Comparison of ENCODE assay signal across 8 cellular contexts in genomic region chr4:88672987-88673386, GRCh38. TPM values are rescaled to one million over a fixed set of nuclear protein-coding genes. Genes with fewer than 3 reads are reported as not detected.
DNase-seq lines count a peak whose midpoint lies in the region; ATAC-seq and TF ChIP-seq lines count a peak whose summit lies in the region.

No MANE protein-coding gene starts in this region.

- POLR2A ChIA-PET in HCT116 (lab: Charles Lee) (no interaction called here), PC-9 (lab: Charles Lee; ENCODE audit: unreplicated experiment) (no interaction called here)

- ATAC-seq in activated T-cell treated with anti-CD3 and anti-CD28 coated beads, Interleukin-2, amount 50 U/mL, for 4 hours, result peak; percentile 54 to 72
- ATAC-seq in HCT116, result peak; percentile 94

- peaks cover 39% of the 10 kb centered on the region for H3K36me3 Mint-ChIP-seq in activated T-cell treated with anti-CD3 and anti-CD28 coated beads, Interleukin-2, amount 50 U/mL, for 4 hours (ENCODE audit: insufficient read depth)
- H3K36me3 Mint-ChIP-seq in activated T-cell treated with anti-CD3 and anti-CD28 coated beads, Interleukin-2, amount 50 U/mL, for 24 hours (ENCODE audit: low read depth), result peaks cover 48% of the 10 kb centered on the region
- H3K36me3 Mint-ChIP-seq in chondrocyte (ENCODE audit: low read depth), result peaks cover 11% of the 10 kb centered on the region
- peaks cover 11% of the 10 kb centered on the region for H3K36me3 Mint-ChIP-seq in nephron (ENCODE audit: low read depth)

- H3K4me1 Mint-ChIP-seq in activated T-cell treated with anti-CD3 and anti-CD28 coated beads, Interleukin-2, amount 50 U/mL, for 4 hours (ENCODE audit: low read depth), result peaks cover 2% of the 10 kb centered on the region
- peaks cover 8% of the 10 kb centered on the region for H3K4me1 Mint-ChIP-seq in activated T-cell treated with anti-CD3 and anti-CD28 coated beads, Interleukin-2, amount 50 U/mL, for 24 hours (ENCODE audit: low read depth)
- peaks cover 3% of the 10 kb centered on the region for H3K4me1 Mint-ChIP-seq in chondrocyte (ENCODE audit: low read depth)
- no peaks in the 10 kb centered on the region for H3K4me1 Mint-ChIP-seq in nephron

- no peaks in the 10 kb centered on the region for H3K9me3 Mint-ChIP-seq in activated T-cell treated with anti-CD3 and anti-CD28 coated beads, Interleukin-2, amount 50 U/mL, for 4 hours
- H3K9me3 Mint-ChIP-seq in activated T-cell treated with anti-CD3 and anti-CD28 coated beads, Interleukin-2, amount 50 U/mL, for 24 hours, result no peaks in the 10 kb centered on the region
- H3K9me3 Mint-ChIP-seq in chondrocyte (ENCODE audit: low read depth), result no peaks in the 10 kb centered on the region
- no peaks in the 10 kb centered on the region for H3K9me3 Mint-ChIP-seq in nephron

- no peaks in the 10 kb centered on the region for H3F3A ChIP-seq in PC-9 (ENCODE audit: insufficient read depth, low read depth)

- DNase-seq in activated T-cell treated with anti-CD3 and anti-CD28 coated beads, Interleukin-2, amount 50 U/mL, for 4 hours, result no peak
- DNase-seq in activated T-cell treated with anti-CD3 and anti-CD28 coated beads, Interleukin-2, amount 50 U/mL, for 24 hours, result no peak
- DNase-seq in HCT116 (ENCODE audit: low read depth, low spot score) (no peak), PC-9 (no peak), chondrocyte (ENCODE audit: low spot score) (no peak), NCI-H2196 treated with DMSO at 0.1 percent for 48 hours (lab: John Stamatoyannopoulos, UW; ENCODE audit: unreplicated experiment) (no peak), T-helper 9 cell (no peak)

- RAD21 ChIA-PET in HCT116 (lab: Charles Lee; ENCODE audit: low non-redundant PET in 1 of 2, low total read pairs in 2 of 2, uncharacterized antibody in 2 of 2, unreplicated experiment in 2 of 2), result interaction anchor here in 1 of 2 experiments (0.6 kb wide), 1 partner anchor 219 kb away, joined by 3 read pairs; no protein-coding TSS in a partner anchor

- H3K79me2 ChIP-seq in HCT116 (ENCODE audit: insufficient read depth, low read length) (no peaks in the 10 kb centered on the region), PC-9 (ENCODE audit: low read depth) (no peaks in the 10 kb centered on the region)

- no peaks in the 10 kb centered on the region for H3K9me2 ChIP-seq in HCT116 (ENCODE audit: insufficient read depth)
- H3K9me2 ChIP-seq in PC-9 (ENCODE audit: insufficient read depth), result no peaks in the 10 kb centered on the region

- H3K4me3 ChIP-seq in HCT116 (replicated peaks in 1 of 2; ENCODE audit: low read depth in 1 of 2, low read length in 2 of 2), result no peak overlapping the region
- no peak overlapping the region for H3K4me3 ChIP-seq in PC-9

- H2AFZ ChIP-seq in HCT116 (ENCODE audit: low read depth, low read length, poor library complexity, severe bottlenecking), result no peak overlapping the region
- H2AFZ ChIP-seq in PC-9, result no peak overlapping the region

- H3K9ac ChIP-seq in HCT116 (ENCODE audit: low read length), result no peak overlapping the region

- TF ChIP-seq CTCF in HCT116 (IDR thresholded peaks at IDR 0.05 in 2 of 3, conservative IDR thresholded peaks at IDR 0.05 in 1 of 3; ENCODE audit: borderline replicate concordance in 1 of 3, insufficient read depth in 1 of 3, low read depth in 2 of 3, low read length in 2 of 3) (peak; percentile 33 to 78 (median 74); a peak in 5 of 6 replicates), PC-9 (conservative IDR thresholded peaks at IDR 0.05) (peak; percentile 55), chondrocyte (IDR thresholded peaks at IDR 0.05) (peak; percentile 81), nephron (IDR thresholded peaks at IDR 0.05; ENCODE audit: unreplicated experiment in 3 of 3) (peak; percentile 50 to 62 (median 55))

- no peaks in the 10 kb centered on the region for H3K9me3 ChIP-seq in HCT116 (ENCODE audit: control insufficient read depth in 1 of 2, insufficient read depth in 1 of 2, low read depth in 1 of 2, low read length in 2 of 2)
- H3K9me3 ChIP-seq in PC-9 (ENCODE audit: insufficient read depth, low read depth), result no peaks in the 10 kb centered on the region

- peak; percentile 41; the same call in 1 of the 2 replicates for TF ChIP-seq RAD21 in HCT116 (IDR thresholded peaks at IDR 0.05; ENCODE audit: low read depth)

- H3K27me3 Mint-ChIP-seq in activated T-cell treated with anti-CD3 and anti-CD28 coated beads, Interleukin-2, amount 50 U/mL, for 4 hours (ENCODE audit: low read depth), result no peaks in the 10 kb centered on the region
- H3K27me3 Mint-ChIP-seq in activated T-cell treated with anti-CD3 and anti-CD28 coated beads, Interleukin-2, amount 50 U/mL, for 24 hours, result no peaks in the 10 kb centered on the region
- no peaks in the 10 kb centered on the region for H3K27me3 Mint-ChIP-seq in chondrocyte (ENCODE audit: low read depth)
- H3K27me3 Mint-ChIP-seq in nephron (ENCODE audit: low read depth), result no peaks in the 10 kb centered on the region

- H3K4me2 ChIP-seq in HCT116 (ENCODE audit: low read length) (no peak overlapping the region), PC-9 (no peak overlapping the region)

- TF ChIP-seq POLR2A in HCT116 (IDR thresholded peaks at IDR 0.05; ENCODE audit: borderline replicate concordance, extremely low read depth, insufficient read depth, insufficient read length), result no peak

- BruUV-seq in HCT116 (replicated peaks; lab: Mats Ljungman, UMichigan) (no TSS peak), PC-9 (replicated peaks; lab: Mats Ljungman, UMichigan) (no TSS peak)

- H3K36me3 ChIP-seq in HCT116 (ENCODE audit: control insufficient read depth in 1 of 2, insufficient read depth in 2 of 2, low read length in 2 of 2) (no peaks in the 10 kb centered on the region), PC-9 (ENCODE audit: low read depth) (no peaks in the 10 kb centered on the region)

- H3K27ac Mint-ChIP-seq in activated T-cell treated with anti-CD3 and anti-CD28 coated beads, Interleukin-2, amount 50 U/mL, for 24 hours, result no peak overlapping the region
- H3K27ac Mint-ChIP-seq in chondrocyte (ENCODE audit: unreplicated experiment) (no peak overlapping the region), nephron (no peak overlapping the region)

- H4K20me1 ChIP-seq in HCT116 (ENCODE audit: insufficient read depth) (no peaks in the 10 kb centered on the region), PC-9 (ENCODE audit: insufficient read depth) (no peaks in the 10 kb centered on the region)

- CTCF ChIA-PET in HCT116 (lab: Charles Lee), result interaction anchor here (0.5 to 1.7 kb wide), 24 partner anchors 8 to 370 kb away, joined by 3 to 15 read pairs (median 4); partner anchors contain the start of gene PYURF
- CTCF ChIA-PET in PC-9 (lab: Charles Lee), result interaction anchor here (0.6 kb wide), 3 partner anchors 39 to 350 kb away, joined by 3 to 5 read pairs (median 4); no protein-coding TSS in a partner anchor

- H3K4me1 ChIP-seq in HCT116 (ENCODE audit: control insufficient read depth in 1 of 2, insufficient read depth in 2 of 2, low read length in 2 of 2) (no peaks in the 10 kb centered on the region), PC-9 (replicated peaks; ENCODE audit: insufficient read depth) (no peaks in the 10 kb centered on the region)

- H3K27me3 ChIP-seq in HCT116 (ENCODE audit: insufficient read depth, low read length), result no peaks in the 10 kb centered on the region
- H3K27me3 ChIP-seq in PC-9 (ENCODE audit: insufficient read depth, low read depth), result no peaks in the 10 kb centered on the region

- intact Hi-C loops in HCT116 (cut with micrococcal nuclease), result no loop called here
- intact Hi-C loops in PC-9 (cut with micrococcal nuclease; ENCODE audit: unreplicated experiment), result loop anchor here (10.0 kb wide), 1 partner anchor 352 kb away; no protein-coding TSS in a partner anchor

- H3K27ac ChIP-seq in HCT116 (ENCODE audit: low read depth, low read length) (no peak overlapping the region), PC-9 (no peak overlapping the region)

- no peak overlapping the region for H3K4me3 Mint-ChIP-seq in activated T-cell treated with anti-CD3 and anti-CD28 coated beads, Interleukin-2, amount 50 U/mL, for 4 hours
- no peak overlapping the region for H3K4me3 Mint-ChIP-seq in activated T-cell treated with anti-CD3 and anti-CD28 coated beads, Interleukin-2, amount 50 U/mL, for 24 hours
- H3K4me3 Mint-ChIP-seq in chondrocyte (ENCODE audit: unreplicated experiment) (no peak overlapping the region), nephron (no peak overlapping the region)

TF ChIP-seq in HCT116, 20 proteins besides CTCF, POLR2A, EP300 and RAD21 (continues in another document):
- no peak for TF ChIP-seq POLR2AphosphoS5 (IDR thresholded peaks at IDR 0.05; ENCODE audit: low read depth, low read length)
- TF ChIP-seq CEBPB (IDR thresholded peaks at IDR 0.05; ENCODE audit: low read depth), result no peak
- TF ChIP-seq, protein P1, sequence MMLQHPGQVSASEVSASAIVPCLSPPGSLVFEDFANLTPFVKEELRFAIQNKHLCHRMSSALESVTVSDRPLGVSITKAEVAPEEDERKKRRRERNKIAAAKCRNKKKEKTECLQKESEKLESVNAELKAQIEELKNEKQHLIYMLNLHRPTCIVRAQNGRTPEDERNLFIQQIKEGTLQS (IDR thresholded peaks at IDR 0.05), result no peak
- no peak for TF ChIP-seq MAX (IDR thresholded peaks at IDR 0.05)
- TF ChIP-seq ZBTB33 (IDR thresholded peaks at IDR 0.05; ENCODE audit: extremely low read depth, insufficient replicate concordance, low read length), result no peak
- TF ChIP-seq SRF (IDR thresholded peaks at IDR 0.05; ENCODE audit: low read depth), result no peak
- no peak for TF ChIP-seq JUND (IDR thresholded peaks at IDR 0.05)
- TF ChIP-seq TCF7L2 (IDR thresholded peaks at IDR 0.05; ENCODE audit: borderline replicate concordance, extremely low read depth, insufficient read depth, insufficient read length), result no peak

RNA-seq across cellular contexts. Expression of gene NAP1L5, which starts 24.6 kb away (rescaled TPM):
- total RNA-seq in activated T-cell treated with anti-CD3 and anti-CD28 coated beads, Interleukin-2, amount 50 U/mL, for 4 hours, result 1 to 10 TPM; 3.6 to 5.6 (median 4.2) TPM
- total RNA-seq in HCT116 (2021; ENCODE audit: unreplicated experiment) (1.8 TPM), PC-9 (2021) (0.28 and 0.37 TPM in 2 replicates), chondrocyte (5.1 to 9.1 TPM (median 5.8 TPM) in 3 replicates)
- 0.69 and 1.0 TPM in 2 replicates for polyA plus RNA-seq in HCT116 (2012)
